Comparison of ENCODE assay signal across 24 cellular contexts in genomic region chr7:158113321-158114025, GRCh38.
"Had no signal": no experiment of that assay in that cellular context is flagged by ENCODE, and none has a peak within 500 bp of the region (broad histone marks: within the 10 kb centered on the region; RNA-seq: fewer than 3 reads in every experiment).

No MANE protein-coding gene starts in this region.

- DNase-seq: activated CD4-positive, alpha-beta T cell treated with anti-CD3 and anti-CD28 coated beads for 36 hours; activated CD4-positive, CD25-positive, alpha-beta regulatory T cell; activated CD8-positive, alpha-beta T cell treated with anti-CD3 and anti-CD28 coated beads, Interleukin-2, amount 10 ng/mL, durations not matched to agents 7 days and 5 days; activated effector memory CD4-positive, alpha-beta T cell treated with anti-CD3 and anti-CD28 coated beads, Interleukin-2, amount 50 U/mL, for 16 hours; activated naive CD4-positive, alpha-beta T cell treated with anti-CD3 and anti-CD28 coated beads for 36 hours; activated naive CD8-positive, alpha-beta T cell treated with anti-CD3 and anti-CD28 coated beads, Interleukin-2, amount 10 ng/mL, durations not matched to agents 7 days and 5 days; amniotic stem cell; brain microvascular endothelial cell; caudate nucleus; effector CD4-positive, alpha-beta T cell; left cardiac atrium; naive thymus-derived CD8-positive, alpha-beta T cell; right cardiac atrium; stimulated activated CD4-positive, alpha-beta T cell treated with anti-CD3 and anti-CD28 coated beads, Interleukin-15, amount 100 ng/mL, for 24 hours; stimulated activated CD4-positive, alpha-beta T cell treated with anti-CD3 and anti-CD28 coated beads, Interleukin-2, amount 100 ng/mL, for 24 hours; stimulated activated naive B cell treated with anti-CD40 and anti-IgM and Interleukin-4, amounts not matched to agents 10 μg/mL and 1 μg/mL and 100 μg/mL, for 72 hours; T-helper 1 cell; testis; transverse colon had no signal

- ATAC-seq: activated CD4-positive, alpha-beta T cell treated with anti-CD3 and anti-CD28 coated beads for 36 hours; activated CD8-positive, alpha-beta T cell treated with anti-CD3 and anti-CD28 coated beads, Interleukin-2, amount 10 ng/mL, durations not matched to agents 7 days and 5 days; left cardiac atrium; naive thymus-derived CD8-positive, alpha-beta T cell; right cardiac atrium; stimulated activated naive B cell treated with anti-CD40 and anti-IgM and Interleukin-4, amounts not matched to agents 10 μg/mL and 1 μg/mL and 100 μg/mL, for 72 hours had no signal

- H3K4me1 ChIP-seq: parathyroid adenoma, testis, transverse colon had no signal

- H3K4me3 Mint-ChIP-seq: activated CD4-positive, alpha-beta T cell treated with anti-CD3 and anti-CD28 coated beads for 36 hours; activated CD8-positive, alpha-beta T cell treated with anti-CD3 and anti-CD28 coated beads, Interleukin-2, amount 10 ng/mL, durations not matched to agents 7 days and 5 days; activated naive CD4-positive, alpha-beta T cell treated with anti-CD3 and anti-CD28 coated beads for 36 hours; activated naive CD8-positive, alpha-beta T cell treated with anti-CD3 and anti-CD28 coated beads, Interleukin-2, amount 10 ng/mL, durations not matched to agents 7 days and 5 days; activated T-helper 1 cell treated with anti-CD3 and anti-CD28 coated beads, Interleukin-12 subunit alpha, Interleukin-12 subunit beta, Interleukin-2, Interleukin-4 antibody, amounts not matched to agents 30 ng/mL and 10 ng/mL and 1 ng/mL, durations not matched to agents 14 hours and 24 hours and 36 hours; dendritic cell treated with granulocyte-macrophage colony-stimulating factor and Interleukin-4, amounts not matched to agents 40 ng/mL and 50 ng/mL, for 4 days; stimulated activated naive B cell treated with anti-CD40 and anti-IgM and Interleukin-4, amounts not matched to agents 10 μg/mL and 1 μg/mL and 100 μg/mL, for 72 hours; T-helper 2 cell treated with Interferon-gamma antibody and Interleukin-4, amounts not matched to agents 5 μg/mL and 100 μg/mL, for 36 hours had no signal

- H3K27me3 ChIP-seq: brain microvascular endothelial cell, neutrophil, testis, transverse colon had no signal

- H3K36me3 ChIP-seq: brain microvascular endothelial cell, neutrophil, transverse colon had no signal

- H3K4me1 Mint-ChIP-seq: activated CD4-positive, alpha-beta T cell treated with anti-CD3 and anti-CD28 coated beads for 36 hours; activated naive CD8-positive, alpha-beta T cell treated with anti-CD3 and anti-CD28 coated beads, Interleukin-2, amount 10 ng/mL, durations not matched to agents 7 days and 5 days; stimulated activated naive B cell treated with anti-CD40 and anti-IgM and Interleukin-4, amounts not matched to agents 10 μg/mL and 1 μg/mL and 100 μg/mL, for 72 hours had no signal

- H3K27ac ChIP-seq: brain microvascular endothelial cell, neutrophil, parathyroid adenoma, testis, transverse colon had no signal

- H3K36me3 Mint-ChIP-seq: activated naive CD8-positive, alpha-beta T cell treated with anti-CD3 and anti-CD28 coated beads, Interleukin-2, amount 10 ng/mL, durations not matched to agents 7 days and 5 days; stimulated activated naive B cell treated with anti-CD40 and anti-IgM and Interleukin-4, amounts not matched to agents 10 μg/mL and 1 μg/mL and 100 μg/mL, for 72 hours had no signal

- H3K27me3 Mint-ChIP-seq: activated CD4-positive, alpha-beta T cell treated with anti-CD3 and anti-CD28 coated beads for 36 hours; activated naive CD8-positive, alpha-beta T cell treated with anti-CD3 and anti-CD28 coated beads, Interleukin-2, amount 10 ng/mL, durations not matched to agents 7 days and 5 days; dendritic cell treated with granulocyte-macrophage colony-stimulating factor and Interleukin-4, amounts not matched to agents 40 ng/mL and 50 ng/mL, for 4 days; stimulated activated naive B cell treated with anti-CD40 and anti-IgM and Interleukin-4, amounts not matched to agents 10 μg/mL and 1 μg/mL and 100 μg/mL, for 72 hours had no signal

- H3K27ac Mint-ChIP-seq: activated CD4-positive, alpha-beta T cell treated with anti-CD3 and anti-CD28 coated beads for 36 hours; activated CD8-positive, alpha-beta T cell treated with anti-CD3 and anti-CD28 coated beads, Interleukin-2, amount 10 ng/mL, durations not matched to agents 7 days and 5 days; activated naive CD4-positive, alpha-beta T cell treated with anti-CD3 and anti-CD28 coated beads for 36 hours; activated naive CD8-positive, alpha-beta T cell treated with anti-CD3 and anti-CD28 coated beads, Interleukin-2, amount 10 ng/mL, durations not matched to agents 7 days and 5 days; activated T-helper 1 cell treated with anti-CD3 and anti-CD28 coated beads, Interleukin-12 subunit alpha, Interleukin-12 subunit beta, Interleukin-2, Interleukin-4 antibody, amounts not matched to agents 30 ng/mL and 10 ng/mL and 1 ng/mL, durations not matched to agents 14 hours and 24 hours and 36 hours; dendritic cell treated with granulocyte-macrophage colony-stimulating factor and Interleukin-4, amounts not matched to agents 40 ng/mL and 50 ng/mL, for 4 days; naive thymus-derived CD8-positive, alpha-beta T cell; stimulated activated naive B cell treated with anti-CD40 and anti-IgM and Interleukin-4, amounts not matched to agents 10 μg/mL and 1 μg/mL and 100 μg/mL, for 72 hours; T-helper 2 cell treated with Interferon-gamma antibody and Interleukin-4, amounts not matched to agents 5 μg/mL and 100 μg/mL, for 36 hours had no signal

- H3K9me3 ChIP-seq: testis had no signal

- H3K4me3 ChIP-seq: testis, transverse colon had no signal
